In genomic region chr5:173327948-173328895, GRCh38 we compare ENCODE assay signal across 8 cellular contexts. TPM values are rescaled to one million over a fixed set of nuclear protein-coding genes. Genes with fewer than 3 reads are reported as not detected.
DNase-seq lines count a peak whose midpoint lies in the region; ATAC-seq, FAIRE-seq and TF ChIP-seq lines count a peak whose summit lies in the region.

A gene with protein sequence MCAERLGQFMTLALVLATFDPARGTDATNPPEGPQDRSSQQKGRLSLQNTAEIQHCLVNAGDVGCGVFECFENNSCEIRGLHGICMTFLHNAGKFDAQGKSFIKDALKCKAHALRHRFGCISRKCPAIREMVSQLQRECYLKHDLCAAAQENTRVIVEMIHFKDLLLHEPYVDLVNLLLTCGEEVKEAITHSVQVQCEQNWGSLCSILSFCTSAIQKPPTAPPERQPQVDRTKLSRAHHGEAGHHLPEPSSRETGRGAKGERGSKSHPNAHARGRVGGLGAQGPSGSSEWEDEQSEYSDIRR (minus strand): TSS chr5:173328414. CDS start chr5:173328193, 221 bp downstream.

- POLR2A ChIA-PET in K562 (lab: Yijun Ruan, JAX) = interaction anchor here (0.6 to 1.6 kb wide), 12 partner anchors 9 to 804 kb away, joined by 3 to 8 read pairs (median 4); partner anchors contain the start of gene RPL26L1

- H3K4me3 Mint-ChIP-seq in CD14-positive monocyte = peak within 1 kb of the TSS; percentile 55 to 93

- BruUV-seq in K562 (replicated peaks; lab: Mats Ljungman, UMichigan) = TSS peak; percentile 62

- CTCF ChIA-PET in K562 (lab: Yijun Ruan, JAX; ENCODE audit: low intra/inter-chr PET ratio) = interaction anchor here (1.0 to 1.3 kb wide), 2 partner anchors 30 to 35 kb away, joined by 3 read pairs; no protein-coding TSS in a partner anchor

- H3K9me3 Mint-ChIP-seq in CD14-positive monocyte = peaks cover 0 to 20% (median 14%) of the 10 kb centered on the region in 7 donors

- H3K36me3 Mint-ChIP-seq in CD14-positive monocyte = peaks cover 0 to 1% of the 10 kb centered on the region in 2 donors

- peaks cover 22% of the 10 kb centered on the region for H3K36me3 ChIP-seq in K562 (ENCODE audit: control insufficient read depth, insufficient read depth, low read length)
- H3K36me3 ChIP-seq in iPS-15b (ENCODE audit: control insufficient read depth, insufficient read depth, low read length) = peaks cover 24% of the 10 kb centered on the region
- H3K36me3 ChIP-seq in skeletal muscle tissue (ENCODE audit: control insufficient read depth in 3 of 3, insufficient read depth in 3 of 3, low read length in 3 of 3) = peaks cover 0 to 8% (median 3%) of the 10 kb centered on the region in 3 donors

- DNase-seq in CD14-positive monocyte (ENCODE audit: low spot score) (no peak), NCI-H748 treated with DMSO at 0.1 percent for 48 hours (lab: John Stamatoyannopoulos, UW) (peak; percentile 93), K562 (ENCODE audit: extremely low read depth in 1 of 4, low spot score in 3 of 4) (peak; percentile 87 to 92 (median 90))
- no peak for DNase-seq in stimulated activated naive CD4-positive, alpha-beta T cell treated with Interleukin-2 at 50 U/mL for 16 hours (lab: John Stamatoyannopoulos, UW)

- H3K79me2 ChIP-seq in K562 (ENCODE audit: control insufficient read depth, insufficient read depth, low read length) = peaks cover 33% of the 10 kb centered on the region

- H3K4me1 Mint-ChIP-seq in CD14-positive monocyte = peaks cover 36% of the 10 kb centered on the region

- ATAC-seq in HG03457 (IDR thresholded peaks at IDR 0.05; ENCODE audit: unreplicated experiment) = peak; percentile 39
- ATAC-seq in K562 = peak; percentile 84

- peak; percentile 35 for FAIRE-seq in K562 (lab: Jason Lieb, UNC)

- H3K4me3 ChIP-seq in K562 (peak within 1 kb of the TSS; percentile 53), iPS-15b (ENCODE audit: low read depth, low read length) (peak within 1 kb of the TSS; percentile 81), skeletal muscle tissue (ENCODE audit: low read length in 3 of 3) (peak within 1 kb of the TSS; percentile 75 to 89 (median 80))

- TF ChIP-seq RAD21 in K562 (CRISPR knock-in tag; conservative IDR thresholded peaks at IDR 0.05 in 1 of 2, IDR thresholded peaks at IDR 0.05 in 1 of 2) = no peak

- no peak for TF ChIP-seq EP300 in K562 (IDR thresholded peaks at IDR 0.05; ENCODE audit: low read length)

- peak; percentile 26 for TF ChIP-seq POLR2A in GM19193 (IDR thresholded peaks at IDR 0.05; ENCODE audit: extremely low read depth, insufficient read depth, insufficient read length)
- peak; percentile 73 for TF ChIP-seq POLR2A in K562 (conservative IDR thresholded peaks at IDR 0.05)

- intact Hi-C loops in CD14-positive monocyte (cut with micrococcal nuclease) = no loop called here
- intact Hi-C loops in K562 (cut with micrococcal nuclease) = loop anchor here (10.0 kb wide), 2 partner anchors 553 to 557 kb away; partner anchors contain the start of genes CPEB4 and DUSP1

- peak within 1 kb of the TSS; percentile 81 for H3K4me2 ChIP-seq in K562 (ENCODE audit: insufficient read depth, low read length)

- H3K9me1 ChIP-seq in K562 (ENCODE audit: control insufficient read depth, insufficient read depth, low read length) = no peaks in the 10 kb centered on the region

- 3% methylated on average over 48 of the region's 74 CpGs for WGBS in K562 (ENCODE audit: insufficient coverage, low coverage, missing lambda C conversion rate)

- no peaks in the 10 kb centered on the region for H4K20me1 ChIP-seq in K562 (replicated peaks; ENCODE audit: control insufficient read depth, insufficient read depth, low read length)

- no peak for TF ChIP-seq CTCF in CD14-positive monocyte (IDR thresholded peaks at IDR 0.05)
- 0 out of 6 replicates have a peak, but pooled peaks of 1 of the 3 experiments have one; percentile 3 for TF ChIP-seq CTCF in K562 (IDR thresholded peaks at IDR 0.05 in 2 of 3, conservative IDR thresholded peaks at IDR 0.05 in 1 of 3; ENCODE audit: insufficient read depth in 2 of 3, low read depth in 1 of 3, low read length in 3 of 3)

- H2AFZ ChIP-seq in K562 (ENCODE audit: low read depth, low read length) = peak within 1 kb of the TSS; percentile 94

- in situ Hi-C loops in K562 (cut with MboI) = no loop called here

- H3K27me3 ChIP-seq in K562 (ENCODE audit: control insufficient read depth in 2 of 2, insufficient read depth in 2 of 2, low read length in 2 of 2) (no peaks in the 10 kb centered on the region), iPS-15b (ENCODE audit: control insufficient read depth, insufficient read depth, low read length) (peaks cover 23% of the 10 kb centered on the region), skeletal muscle tissue (ENCODE audit: control insufficient read depth in 3 of 3, insufficient read depth in 3 of 3, low read length in 3 of 3) (peaks cover 13 to 20% (median 15%) of the 10 kb centered on the region in 3 donors)

- H3K4me1 ChIP-seq in K562 (replicated peaks in 1 of 2; ENCODE audit: control insufficient read depth in 2 of 2, insufficient read depth in 2 of 2, low read length in 2 of 2) = peaks cover 40 to 51% of the 10 kb centered on the region in 2 experiments
- peaks cover 13% of the 10 kb centered on the region for H3K4me1 ChIP-seq in iPS-15b (ENCODE audit: control insufficient read depth, insufficient read depth, low read length)
- H3K4me1 ChIP-seq in skeletal muscle tissue (ENCODE audit: control insufficient read depth in 3 of 3, insufficient read depth in 3 of 3, low read length in 3 of 3) = peaks cover 23 to 43% (median 34%) of the 10 kb centered on the region in 3 donors

- H3K9ac ChIP-seq in K562 (ENCODE audit: insufficient read depth in 1 of 2, low read depth in 2 of 2, low read length in 2 of 2) = peak within 1 kb of the TSS; percentile 60 to 88
- peak within 1 kb of the TSS; percentile 83 for H3K9ac ChIP-seq in iPS-15b (ENCODE audit: low read depth, low read length)
- peak within 1 kb of the TSS; percentile 79 to 93 (median 79) for H3K9ac ChIP-seq in skeletal muscle tissue (ENCODE audit: low read depth in 1 of 3, low read length in 3 of 3)

- H3K27ac ChIP-seq in K562 (ENCODE audit: extremely low read depth, low read depth, low read length) = peak within 1 kb of the TSS; percentile 52
- H3K27ac ChIP-seq in skeletal muscle tissue (ENCODE audit: low read depth, low read length) = peak within 1 kb of the TSS; percentile 74

- peak within 1 kb of the TSS in 1 of 7 donors; percentile 3 for H3K27ac Mint-ChIP-seq in CD14-positive monocyte

- peaks cover 86 to 94% (median 87%) of the 10 kb centered on the region in 3 donors for H3K27me3 Mint-ChIP-seq in CD14-positive monocyte (ENCODE audit: low read depth in 3 of 3)

- H3K9me3 ChIP-seq in K562 (replicated peaks; ENCODE audit: control insufficient read depth, insufficient read depth, low read depth, low read length) (no peaks in the 10 kb centered on the region), iPS-15b (ENCODE audit: control insufficient read depth, insufficient read depth, low read length) (no peaks in the 10 kb centered on the region), skeletal muscle tissue (ENCODE audit: control insufficient read depth in 3 of 3, low read length in 3 of 3) (no peaks in the 10 kb centered on the region)

TF ChIP-seq in K562, 482 proteins besides CTCF, POLR2A, EP300 and RAD21 (continues in another document):
- TF ChIP-seq NCOA1 (IDR thresholded peaks at IDR 0.05; ENCODE audit: low read depth) (no peak), LCOR (CRISPR knock-in tag; IDR thresholded peaks at IDR 0.05) (peak; percentile 63), ZZZ3 (IDR thresholded peaks at IDR 0.05) (no peak), ATF7 (IDR thresholded peaks at IDR 0.05) (peak; percentile 43; the same call in 1 of the 2 replicates), RFX7 (CRISPR knock-in tag; IDR thresholded peaks at IDR 0.05) (no peak), SIN3B (IDR thresholded peaks at IDR 0.05; ENCODE audit: low read depth) (no peak)
- TF ChIP-seq, protein P1, sequence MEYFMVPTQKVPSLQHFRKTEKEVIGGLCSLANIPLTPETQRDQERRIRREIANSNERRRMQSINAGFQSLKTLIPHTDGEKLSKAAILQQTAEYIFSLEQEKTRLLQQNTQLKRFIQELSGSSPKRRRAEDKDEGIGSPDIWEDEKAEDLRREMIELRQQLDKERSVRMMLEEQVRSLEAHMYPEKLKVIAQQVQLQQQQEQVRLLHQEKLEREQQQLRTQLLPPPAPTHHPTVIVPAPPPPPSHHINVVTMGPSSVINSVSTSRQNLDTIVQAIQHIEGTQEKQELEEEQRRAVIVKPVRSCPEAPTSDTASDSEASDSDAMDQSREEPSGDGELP (CRISPR knock-in tag; IDR thresholded peaks at IDR 0.05; ENCODE audit: borderline replicate concordance) = peak; percentile 84

RNA-seq across cellular contexts. Expression of the gene that starts here (rescaled TPM):
- polyA plus RNA-seq in CD14-positive monocyte (not detected), K562 (2011; rRNA removed) (4.3 and 4.7 TPM in 2 replicates), K562 (2014; fragmentation: Illumina TruSeq; extraction: Trizol) (11.4 and 16.1 TPM in 2 replicates), K562 (2014; fragmentation: Nextera tagmentation; extraction: Ambion mirVana) (under 1 TPM; 0.62 to 0.63 TPM), K562 (2014; rRNA removed) (25.6 and 31.7 TPM in 2 replicates)
- 18.5 and 24.8 TPM in 2 replicates for total RNA-seq in K562 (2011; cell fraction: chromatin; rRNA removed; ENCODE audit: low replicate concordance)
- total RNA-seq in K562 (2011; cell fraction: nucleolus; rRNA removed) = 30.9 and 40.0 TPM in 2 replicates
- 23.3 and 29.5 TPM in 2 replicates for total RNA-seq in K562 (2011; cell fraction: nucleoplasm; rRNA removed)
- total RNA-seq in K562 (2014; rRNA removed) (23.8 and 30.1 TPM in 2 replicates), K562 (2014; rRNA removed; fragmentation: Illumina TruSeq; extraction: Trizol) (6.5 and 7.4 TPM in 2 replicates), K562 (2015; rRNA removed; fragmentation: Illumina TruSeq; extraction: Trizol) (7.2 and 8.9 TPM in 2 replicates), K562 (2021) (19.2 and 21.8 TPM in 2 replicates), skeletal muscle tissue (3.1 TPM)
- 1.9 and 4.0 TPM in 2 replicates for polyA plus RNA-seq in K562 (2011; cell fraction: cytosol; rRNA removed)
- 8.8 and 11.6 TPM in 2 replicates for polyA plus RNA-seq in K562 (2011; cell fraction: nucleus; rRNA removed)
- 8.1 and 31.8 TPM in 2 replicates for polyA plus RNA-seq in K562 (2012)
- polyA minus RNA-seq in K562 (2011; rRNA and poly(A)+ RNA removed) = 4.0 and 5.4 TPM in 2 replicates
- 3.7 and 4.5 TPM in 2 replicates for polyA minus RNA-seq in K562 (2011; cell fraction: cytosol; rRNA and poly(A)+ RNA removed)
- 16.7 and 17.5 TPM in 2 replicates for polyA minus RNA-seq in K562 (2011; cell fraction: nucleus; rRNA and poly(A)+ RNA removed)

Comparison
In these comparisons a context has a peak if more than half of its experiments do, and no peak if none do; other contexts are left out.
1. DNase-seq: peak in NCI-H748 treated with DMSO at 0.1 percent for 48 hours (single experiment) and K562 (4 of 4); none in CD14-positive monocyte (single experiment) and stimulated activated naive CD4-positive, alpha-beta T cell treated with Interleukin-2 at 50 U/mL for 16 hours (single experiment).
2. Peak in every context shown above with its lines, with median percentiles within 50 percentile points of each other: H3K4me3 ChIP-seq and H3K9ac ChIP-seq.